In genomic region chr6:125533710-125534397, GRCh38 we compare ENCODE assay signal across 17 cellular contexts.
DNase-seq lines count a peak whose midpoint lies in the region; ATAC-seq and TF ChIP-seq lines count a peak whose summit lies in the region.
"Had no signal": no experiment of that assay in that cellular context is flagged by ENCODE, and none has a peak within 500 bp of the region (broad histone marks: within the 10 kb centered on the region; RNA-seq: fewer than 3 reads in every experiment).

No MANE protein-coding gene starts in this region.

- H3K79me2 ChIP-seq in ACC112 (ENCODE audit: control insufficient read depth, insufficient read depth, low read length, unreplicated experiment), result no peaks in the 10 kb centered on the region

- peaks cover 79% of the 10 kb centered on the region for H3K27me3 ChIP-seq in ACC112 (ENCODE audit: insufficient read depth, low read length)
- H3K27me3 ChIP-seq: upper lobe of left lung had no signal

- H3K27ac Mint-ChIP-seq in nephron progenitor cell, result peak overlapping the region; percentile 99
- H3K27ac Mint-ChIP-seq: IgD-negative memory B cell had no signal

- ATAC-seq in HG02678 (IDR thresholded peaks at IDR 0.05; ENCODE audit: unreplicated experiment) (no peak), GM21423 (IDR thresholded peaks at IDR 0.05; ENCODE audit: unreplicated experiment) (no peak)

- peaks cover 4% of the 10 kb centered on the region for H3K9me3 Mint-ChIP-seq in nephron progenitor cell

- H3K27ac ChIP-seq in ACC112 (ENCODE audit: low read depth, low read length) (no peak overlapping the region), RWPE1 (no peak overlapping the region)
- H3K27ac ChIP-seq: adrenal gland, heart right ventricle had no signal

- H3K4me3 Mint-ChIP-seq in nephron progenitor cell, result peak overlapping the region; percentile 61
- H3K4me3 Mint-ChIP-seq: IgD-negative memory B cell had no signal

- H3K4me3 ChIP-seq in ACC112 (ENCODE audit: low read depth, low read length), result peak overlapping the region; percentile 42; the same call in 1 of the 2 replicates
- peak overlapping the region; percentile 48 for H3K4me3 ChIP-seq in epithelial cell of proximal tubule (ENCODE audit: low read depth, low read length)
- H3K4me3 ChIP-seq: adrenal gland, heart right ventricle had no signal

- POLR2A ChIA-PET in RWPE1 (lab: Yijun Ruan, JAX; ENCODE audit: low non-redundant PET), result no interaction called here

- H3K27me3 Mint-ChIP-seq in nephron progenitor cell (ENCODE audit: low read depth, poor library complexity), result no peaks in the 10 kb centered on the region

- TF ChIP-seq CTCF in epithelial cell of proximal tubule (conservative IDR thresholded peaks at IDR 0.05; ENCODE audit: low read depth, low read length) (no peak), nephron progenitor cell (IDR thresholded peaks at IDR 0.05) (no peak), RWPE1 (conservative IDR thresholded peaks at IDR 0.05; ENCODE audit: low read depth) (no peak)

- H2AFZ ChIP-seq in ACC112 (ENCODE audit: low read length, unreplicated experiment), result peak overlapping the region; percentile 11

- peaks cover 67% of the 10 kb centered on the region for H3K4me1 Mint-ChIP-seq in nephron progenitor cell
- H3K4me1 Mint-ChIP-seq: IgD-negative memory B cell had no signal

- DNase-seq in RPMI7951 (ENCODE audit: low read depth) (peak; percentile 15), epithelial cell of proximal tubule (ENCODE audit: low read depth) (no peak), nephron progenitor cell (peak; percentile 46), mucosa of gallbladder (ENCODE audit: low spot score) (no peak), RWPE1 (ENCODE audit: low spot score) (no peak)
- DNase-seq: ACHN; activated T-cell treated with anti-CD3 and anti-CD28 coated beads for 4 hours; adrenal gland; effector CD4-positive, alpha-beta T cell; heart right ventricle; NCI-H1694; NCI-H82 had no signal

- no peaks in the 10 kb centered on the region for H3K36me3 ChIP-seq in ACC112 (ENCODE audit: insufficient read depth, low read length)
- H3K36me3 ChIP-seq: adrenal gland, heart right ventricle, upper lobe of left lung had no signal

- CTCF ChIA-PET in RWPE1 (lab: Yijun Ruan, JAX), result interaction anchor here (0.6 kb wide), 1 partner anchor 827 kb away, joined by 3 read pairs; no protein-coding TSS in a partner anchor

- H3K4me1 ChIP-seq in ACC112 (ENCODE audit: control insufficient read depth, insufficient read depth, low read length, unreplicated experiment), result no peaks in the 10 kb centered on the region
- H3K4me1 ChIP-seq: adrenal gland, upper lobe of left lung had no signal

- H3K36me3 Mint-ChIP-seq in nephron progenitor cell (ENCODE audit: low read depth), result no peaks in the 10 kb centered on the region
- H3K36me3 Mint-ChIP-seq: IgD-negative memory B cell had no signal

Comparison
In these comparisons a context has a peak if more than half of its experiments do, and no peak if none do; other contexts are left out.
1. DNase-seq: peak in RPMI7951 (single experiment) and nephron progenitor cell (single experiment); none in epithelial cell of proximal tubule (single experiment), mucosa of gallbladder (single experiment) and RWPE1 (single experiment).